28 cellular contexts compared by ENCODE assay signal in the genomic region with DNA sequence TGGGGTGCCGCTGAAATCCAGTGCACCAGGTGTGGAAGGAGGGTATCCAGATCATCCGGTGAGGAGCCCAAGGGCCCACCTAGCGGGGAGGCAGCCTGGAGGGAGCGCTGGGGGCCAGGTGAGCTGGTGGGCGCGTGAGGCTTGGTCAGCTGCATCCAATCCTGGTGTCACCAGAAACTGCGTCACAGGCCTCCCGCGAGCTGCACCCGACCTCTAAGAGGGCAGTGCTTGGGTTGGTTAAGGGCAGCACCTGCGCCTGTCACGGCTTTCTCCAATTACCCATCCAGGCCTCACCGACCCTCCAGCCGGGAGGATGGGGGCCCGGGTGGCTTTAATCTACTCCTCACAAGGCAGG. TPM values are rescaled to one million over a fixed set of nuclear protein-coding genes. Genes with fewer than 3 reads are reported as not detected.
"Had no signal": no experiment of that assay in that cellular context is flagged by ENCODE, and none has a peak within 500 bp of the region (broad histone marks: within the 10 kb centered on the region; RNA-seq: fewer than 3 reads in every experiment).

No MANE protein-coding gene starts in this region.

- H3K36me3 Mint-ChIP-seq: activated naive CD4-positive, alpha-beta T cell treated with anti-CD3 and anti-CD28 coated beads, Interleukin-2, amount 50 U/mL, for 24 hours; WTC11 had no signal

- H3K9me3 Mint-ChIP-seq: activated naive CD4-positive, alpha-beta T cell treated with anti-CD3 and anti-CD28 coated beads, Interleukin-2, amount 50 U/mL, for 24 hours; T-helper 1 cell treated with Interleukin-12 subunit alpha and Interleukin-12 subunit beta and Interleukin-4 antibody, amounts not matched to agents 30 μg/mL and 1 μg/mL, for 36 hours; WTC11 had no signal

- ATAC-seq: activated CD8-positive, alpha-beta T cell treated with anti-CD3 and anti-CD28 coated beads, Interleukin-2, amount 10 ng/mL, durations not matched to agents 7 days and 5 days; PC-3; WTC11 had no signal

- H3K4me3 Mint-ChIP-seq: activated CD8-positive, alpha-beta T cell treated with anti-CD3 and anti-CD28 coated beads, Interleukin-2, amount 10 ng/mL, durations not matched to agents 7 days and 5 days; activated naive CD4-positive, alpha-beta T cell treated with anti-CD3 and anti-CD28 coated beads, Interleukin-2, amount 50 U/mL, for 24 hours; T-helper 1 cell treated with Interleukin-12 subunit alpha and Interleukin-12 subunit beta and Interleukin-4 antibody, amounts not matched to agents 30 μg/mL and 1 μg/mL, for 36 hours; WTC11 had no signal

- DNase-seq: activated CD4-positive, alpha-beta T cell treated with anti-CD3 and anti-CD28 coated beads for 48 hours; activated CD4-positive, alpha-beta T cell treated with anti-CD3 and anti-CD28 coated beads, Interleukin-2, amount 50 U/mL, for 4 hours; activated CD4-positive, CD25-positive, alpha-beta regulatory T cell treated with anti-CD3 and anti-CD28 coated beads, Interleukin-2, amount 50 U/mL, for 72 hours; activated CD8-positive, alpha-beta memory T cell treated with anti-CD3 and anti-CD28 coated beads, Interleukin-2, amount 50 U/mL, for 48 hours; activated CD8-positive, alpha-beta T cell treated with anti-CD3 and anti-CD28 coated beads, Interleukin-2, amount 10 ng/mL, durations not matched to agents 7 days and 5 days; activated effector memory CD4-positive, alpha-beta T cell treated with Interleukin-2 at 50 U/mL for 16 hours; activated naive CD4-positive, alpha-beta T cell; activated T-cell treated with anti-CD3 and anti-CD28 coated beads, Interleukin-2, amount 50 U/mL, for 1 hour; aorta; central memory CD4-positive, alpha-beta T cell; NCI-H1092; NCI-H1417; NCI-H2029; NCI-H2107; NCI-H345; NCI-H510A; NCI-H526 treated with DMSO at 0.1 percent for 48 hours; NCI-H82; PC-3; SHP77 treated with DMSO at 0.1 percent for 48 hours; T-helper 9 cell had no signal

- H3K27ac Mint-ChIP-seq: activated CD8-positive, alpha-beta T cell treated with anti-CD3 and anti-CD28 coated beads, Interleukin-2, amount 10 ng/mL, durations not matched to agents 7 days and 5 days; activated naive CD4-positive, alpha-beta T cell treated with anti-CD3 and anti-CD28 coated beads, Interleukin-2, amount 50 U/mL, for 24 hours; T-helper 1 cell treated with Interleukin-12 subunit alpha and Interleukin-12 subunit beta and Interleukin-4 antibody, amounts not matched to agents 30 μg/mL and 1 μg/mL, for 36 hours; WTC11 had no signal

- H3K4me1 Mint-ChIP-seq: activated naive CD4-positive, alpha-beta T cell treated with anti-CD3 and anti-CD28 coated beads, Interleukin-2, amount 50 U/mL, for 24 hours had no signal

RNA-seq across cellular contexts. Expression of a gene that starts 0.3 kb away (rescaled TPM):
- total RNA-seq: activated CD8-positive, alpha-beta T cell treated with anti-CD3 and anti-CD28 coated beads, Interleukin-2, amount 10 ng/mL, durations not matched to agents 7 days and 5 days; bronchial epithelial cell; chondrocyte; MCF 10A; PC-3; SK-MEL-5; WTC11 had no signal
- polyA plus RNA-seq: aorta had no signal
